In genomic region chr1:205318231-205318991, GRCh38 we compare ENCODE assay signal across 9 cellular contexts. TPM values are rescaled to one million over a fixed set of nuclear protein-coding genes. Genes with fewer than 3 reads are reported as not detected.
DNase-seq lines count a peak whose midpoint lies in the region; ATAC-seq, FAIRE-seq and TF ChIP-seq lines count a peak whose summit lies in the region.
"Had no signal": no experiment of that assay in that cellular context is flagged by ENCODE, and none has a peak within 500 bp of the region (broad histone marks: within the 10 kb centered on the region; RNA-seq: fewer than 3 reads in every experiment).

No MANE protein-coding gene starts in this region.

- H3K9me3 ChIP-seq in HepG2 (ENCODE audit: low read length): no peaks in the 10 kb centered on the region

- peaks cover 2% of the 10 kb centered on the region for H3K36me3 Mint-ChIP-seq in IgD-negative memory B cell
- H3K36me3 Mint-ChIP-seq in activated naive CD4-positive, alpha-beta T cell treated with anti-CD3 and anti-CD28 coated beads, Interleukin-2, amount 50 U/mL, for 72 hours: peaks cover 12 to 18% of the 10 kb centered on the region in 2 donors

- in situ Hi-C loops in HepG2 (cut with HindIII; ENCODE audit: extremely low pct_ligation_motif_present, low pct_unique_long_range_greater_than_20kb): no loop called here

- DNase-seq in AG04449 (ENCODE audit: low read depth, low spot score): no peak
- DNase-seq in activated naive CD4-positive, alpha-beta T cell treated with anti-CD3 and anti-CD28 coated beads, Interleukin-2, amount 50 U/mL, for 72 hours (ENCODE audit: low spot score in 2 of 2): no peak
- DNase-seq in HepG2 (ENCODE audit: low spot score): peak; percentile 93
- DNase-seq in hippocampal formation (lab: John Stamatoyannopoulos, UW): no peak
- DNase-seq in superior temporal gyrus (ENCODE audit: extremely low spot score): no peak

- H3K9ac ChIP-seq in HepG2 (ENCODE audit: insufficient read depth, low read depth, low read length): peak overlapping the region; percentile 48

- peak overlapping the region; percentile 70 for H3K27ac ChIP-seq in HepG2 (ENCODE audit: extremely low read length, insufficient read depth, low read length)

- no peaks in the 10 kb centered on the region for H3K27me3 Mint-ChIP-seq in IgD-negative memory B cell

- POLR2A ChIA-PET in AG04449 (lab: Yijun Ruan, JAX): interaction anchor here (1.8 kb wide), 1 partner anchor 20 kb away, joined by 8 read pairs; no protein-coding TSS in a partner anchor
- POLR2A ChIA-PET in HepG2 (lab: Yijun Ruan, JAX): interaction anchor here (0.9 to 3.9 kb wide), 15 partner anchors 11 to 197 kb away, joined by 3 to 71 read pairs (median 8); partner anchors contain the start of genes RBBP5 and TMCC2

- no peaks in the 10 kb centered on the region; the same call in 1 of the 2 replicates for H4K20me1 ChIP-seq in HepG2 (ENCODE audit: insufficient read depth, low read length)

- H3K4me2 ChIP-seq in HepG2 (ENCODE audit: low read depth, low read length): peak overlapping the region; percentile 95

- peak overlapping the region; percentile 88 to 100 (median 96) for H3K4me3 Mint-ChIP-seq in IgD-negative memory B cell

- peaks cover 46 to 62% (median 50%) of the 10 kb centered on the region in 3 donors for H3K4me1 Mint-ChIP-seq in IgD-negative memory B cell

- no TSS peak for BruUV-seq in HepG2 (replicated peaks; lab: Mats Ljungman, UMichigan)

- H3K79me2 ChIP-seq in HepG2 (ENCODE audit: insufficient read depth, low read length): peaks cover 21% of the 10 kb centered on the region

- 0% methylated on average over 4 of the region's 6 CpGs for WGBS in HepG2 (ENCODE audit: low lambda C conversion rate)

- TF ChIP-seq CTCF in AG04449 (IDR thresholded peaks at IDR 0.05; ENCODE audit: insufficient read depth, low read length, missing control alignments): no peak
- no peak for TF ChIP-seq CTCF in HepG2 (CRISPR knock-in tag; IDR thresholded peaks at IDR 0.05)

- no peak for TF ChIP-seq RAD21 in HepG2 (CRISPR knock-in tag; IDR thresholded peaks at IDR 0.05)

- no peak for TF ChIP-seq POLR2A in HepG2 (IDR thresholded peaks at IDR 0.05; ENCODE audit: insufficient read depth in 1 of 2, low read depth in 2 of 2, low read length in 2 of 2)

- no peak overlapping the region for H2AFZ ChIP-seq in HepG2 (ENCODE audit: low read length)

- H3K36me3 ChIP-seq in HepG2 (replicated peaks in 1 of 2; ENCODE audit: control insufficient read depth in 1 of 2, insufficient read depth in 2 of 2, low read length in 2 of 2): no peaks in the 10 kb centered on the region

- H3K4me3 ChIP-seq in AG04449 (ENCODE audit: low read depth, low read length) (peak overlapping the region; percentile 24), HepG2 (replicated peaks in 1 of 3; ENCODE audit: insufficient read depth in 1 of 3, low read depth in 2 of 3, low read length in 3 of 3) (peak overlapping the region; percentile 43 to 64 (median 54))

- ATAC-seq in activated naive CD4-positive, alpha-beta T cell treated with anti-CD3 and anti-CD28 coated beads, Interleukin-2, amount 50 U/mL, for 72 hours: no peak
- ATAC-seq in HepG2: peak; percentile 75
- ATAC-seq in HG03045 (IDR thresholded peaks at IDR 0.05; ENCODE audit: unreplicated experiment): no peak
- no peak for ATAC-seq in GM19455 (IDR thresholded peaks at IDR 0.05; ENCODE audit: unreplicated experiment)

- intact Hi-C loops in HepG2 (cut with micrococcal nuclease; ENCODE audit: unreplicated experiment): loop anchor here (5.0 kb wide), 1 partner anchor 196 kb away; the partner anchor contains the start of gene RBBP5

- H3K27me3 ChIP-seq in HepG2 (ENCODE audit: control insufficient read depth in 1 of 2, insufficient read depth in 2 of 2, low read length in 2 of 2): no peaks in the 10 kb centered on the region; a peak in 2 of 5 replicates

- peak in 1 of 2 experiments; percentile 71; a peak in 2 of 4 replicates for TF ChIP-seq EP300 in HepG2 (IDR thresholded peaks at IDR 0.05; ENCODE audit: low read depth in 2 of 2, low read length in 2 of 2)
- no peak for TF ChIP-seq EP300 in HepG2 (CRISPR knock-in tag; IDR thresholded peaks at IDR 0.05; ENCODE audit: borderline replicate concordance)

- H3K27ac Mint-ChIP-seq in IgD-negative memory B cell: peak overlapping the region; percentile 85 to 95 (median 88)
- H3K27ac Mint-ChIP-seq in activated naive CD4-positive, alpha-beta T cell treated with anti-CD3 and anti-CD28 coated beads, Interleukin-2, amount 50 U/mL, for 72 hours: peak overlapping the region; percentile 19 to 81

- peak; percentile 92 for FAIRE-seq in HepG2 (lab: Jason Lieb, UNC)

- CTCF ChIA-PET in AG04449 (lab: Yijun Ruan, JAX) (interaction anchor here (1.2 to 28.6 kb wide), 6 partner anchors 8 to 207 kb away, joined by 3 to 2093 read pairs (median 38); no protein-coding TSS in a partner anchor), HepG2 (lab: Yijun Ruan, JAX; ENCODE audit: low intra/inter-chr PET ratio, low total read pairs) (interaction anchor here (1.5 kb wide), 1 partner anchor 45 kb away, joined by 6 read pairs; no protein-coding TSS in a partner anchor)

- peaks cover 0 to 1% (median 0%) of the 10 kb centered on the region in 3 donors for H3K9me3 Mint-ChIP-seq in IgD-negative memory B cell
- H3K9me3 Mint-ChIP-seq in activated naive CD4-positive, alpha-beta T cell treated with anti-CD3 and anti-CD28 coated beads, Interleukin-2, amount 50 U/mL, for 72 hours: no peaks in the 10 kb centered on the region

- peaks cover 82% of the 10 kb centered on the region for H3K4me1 ChIP-seq in HepG2 (ENCODE audit: insufficient read depth, low read length)

TF ChIP-seq in HepG2, 621 proteins besides CTCF, POLR2A, EP300 and RAD21 (continues in another document):
- TF ChIP-seq SRF (IDR thresholded peaks at IDR 0.05; ENCODE audit: low read depth, low read length) (no peak), CCAR2 (optimal IDR thresholded peaks at IDR 0.05; ENCODE audit: low read depth, low read length) (no peak), ZNF749 (CRISPR knock-in tag; IDR thresholded peaks at IDR 0.05; ENCODE audit: borderline replicate concordance) (no peak)

RNA-seq across cellular contexts. Expression of gene NUAK2, which starts 3.1 kb away (rescaled TPM):
- polyA plus RNA-seq in IgD-negative memory B cell (91.9 TPM), HepG2 (2011; rRNA removed) (0.68 and 0.75 TPM in 2 replicates)
- 1 to 10 TPM; 5.9 to 6.8 TPM for total RNA-seq in activated naive CD4-positive, alpha-beta T cell treated with anti-CD3 and anti-CD28 coated beads, Interleukin-2, amount 50 U/mL, for 72 hours
- 1.1 and 1.2 TPM in 2 replicates for total RNA-seq in HepG2 (2016; rRNA removed; fragmentation: Illumina TruSeq; extraction: Trizol)
- 0.10 and 0.18 TPM in 2 replicates for total RNA-seq in HepG2 (2016; cell fraction: cytosol; rRNA removed; fragmentation: Illumina TruSeq; extraction: Trizol; ENCODE audit: low read depth)
- total RNA-seq in HepG2 (2016; cell fraction: insoluble cytoplasmic fraction; rRNA removed; fragmentation: Illumina TruSeq; extraction: Trizol): 0.79 and 1.1 TPM in 2 replicates
- total RNA-seq in HepG2 (2016; cell fraction: membrane; rRNA removed; fragmentation: Illumina TruSeq; extraction: Trizol): 0.65 and 0.71 TPM in 2 replicates
- total RNA-seq in HepG2 (2016; cell fraction: nucleus; rRNA removed; fragmentation: Illumina TruSeq; extraction: Trizol): 1.5 and 1.6 TPM in 2 replicates
- polyA plus RNA-seq in HepG2 (2011; cell fraction: cytosol; rRNA removed): 0.47 and 0.54 TPM in 2 replicates
- polyA plus RNA-seq in HepG2 (2011; cell fraction: nucleus; rRNA removed): 1.2 TPM in 2 replicates
- polyA plus RNA-seq in HepG2 (2012): 0.35 and 0.38 TPM in 2 replicates
- 0.17 and 0.19 TPM in 2 replicates for polyA plus RNA-seq in HepG2 (2016; cell fraction: cytosol; fragmentation: Illumina TruSeq; extraction: Trizol; ENCODE audit: low read depth)
- 0.99 and 1.4 TPM in 2 replicates for polyA plus RNA-seq in HepG2 (2016; cell fraction: insoluble cytoplasmic fraction; fragmentation: Illumina TruSeq; extraction: Trizol; ENCODE audit: low read depth)
- polyA plus RNA-seq in HepG2 (2016; cell fraction: membrane; fragmentation: Illumina TruSeq; extraction: Trizol; ENCODE audit: low read depth): 0.41 and 0.78 TPM in 2 replicates
- 2.5 and 3.1 TPM in 2 replicates for polyA plus RNA-seq in HepG2 (2016; cell fraction: nucleus; fragmentation: Illumina TruSeq; extraction: Trizol; ENCODE audit: insufficient read depth, low read depth)
- 1.7 and 4.8 TPM in 2 replicates for polyA minus RNA-seq in HepG2 (2011; rRNA and poly(A)+ RNA removed; ENCODE audit: low replicate concordance)
- polyA minus RNA-seq in HepG2 (2011; cell fraction: cytosol; rRNA and poly(A)+ RNA removed): 0.89 and 1.3 TPM in 2 replicates
- polyA minus RNA-seq in HepG2 (2011; cell fraction: nucleus; rRNA and poly(A)+ RNA removed): 1.2 and 1.7 TPM in 2 replicates

RNA-seq across cellular contexts. Expression of gene KLHDC8A, which starts 38.3 kb away (rescaled TPM):
- polyA plus RNA-seq in IgD-negative memory B cell: 0.20 TPM
- total RNA-seq in activated naive CD4-positive, alpha-beta T cell treated with anti-CD3 and anti-CD28 coated beads, Interleukin-2, amount 50 U/mL, for 72 hours: not detected
- total RNA-seq in HepG2 (2016; rRNA removed; fragmentation: Illumina TruSeq; extraction: Trizol): not detected in 2 replicates
- total RNA-seq in HepG2 (2016; cell fraction: cytosol; rRNA removed; fragmentation: Illumina TruSeq; extraction: Trizol; ENCODE audit: low read depth): not detected in 2 replicates
- not detected in 2 replicates for total RNA-seq in HepG2 (2016; cell fraction: insoluble cytoplasmic fraction; rRNA removed; fragmentation: Illumina TruSeq; extraction: Trizol)
- not detected in 2 replicates for total RNA-seq in HepG2 (2016; cell fraction: membrane; rRNA removed; fragmentation: Illumina TruSeq; extraction: Trizol)
- total RNA-seq in HepG2 (2016; cell fraction: nucleus; rRNA removed; fragmentation: Illumina TruSeq; extraction: Trizol): not detected in 2 replicates
- not detected in 2 replicates for polyA plus RNA-seq in HepG2 (2011; rRNA removed)
- polyA plus RNA-seq in HepG2 (2011; cell fraction: cytosol; rRNA removed): not detected in 2 replicates
- not detected in 2 replicates for polyA plus RNA-seq in HepG2 (2011; cell fraction: nucleus; rRNA removed)
- not detected in 2 replicates for polyA plus RNA-seq in HepG2 (2012)
- not detected in 2 replicates for polyA plus RNA-seq in HepG2 (2016; cell fraction: cytosol; fragmentation: Illumina TruSeq; extraction: Trizol; ENCODE audit: low read depth)
- polyA plus RNA-seq in HepG2 (2016; cell fraction: insoluble cytoplasmic fraction; fragmentation: Illumina TruSeq; extraction: Trizol; ENCODE audit: low read depth): not detected in 2 replicates
- polyA plus RNA-seq in HepG2 (2016; cell fraction: membrane; fragmentation: Illumina TruSeq; extraction: Trizol; ENCODE audit: low read depth): not detected in 2 replicates
- polyA plus RNA-seq in HepG2 (2016; cell fraction: nucleus; fragmentation: Illumina TruSeq; extraction: Trizol; ENCODE audit: insufficient read depth, low read depth): not detected in 2 replicates
- 0.77 TPM in 1 of 2 replicates, not detected in the other for polyA minus RNA-seq in HepG2 (2011; rRNA and poly(A)+ RNA removed; ENCODE audit: low replicate concordance)
- polyA minus RNA-seq in HepG2 (2011; cell fraction: cytosol; rRNA and poly(A)+ RNA removed): not detected in 2 replicates
- not detected in 2 replicates for polyA minus RNA-seq in HepG2 (2011; cell fraction: nucleus; rRNA and poly(A)+ RNA removed)
- total RNA-seq: RPMI7951 had no signal
